15 cellular contexts compared by ENCODE assay signal in genomic region chr10:124695259-124695658, GRCh38. TPM values are rescaled to one million over a fixed set of nuclear protein-coding genes. Genes with fewer than 3 reads are reported as not detected.
DNase-seq lines count a peak whose midpoint lies in the region; ATAC-seq and TF ChIP-seq lines count a peak whose summit lies in the region.
"Had no signal": no experiment of that assay in that cellular context is flagged by ENCODE, and none has a peak within 500 bp of the region (broad histone marks: within the 10 kb centered on the region; RNA-seq: fewer than 3 reads in every experiment).

No MANE protein-coding gene starts in this region.

- peaks cover 56 to 89% (median 87%) of the 10 kb centered on the region in 10 experiments for H3K4me1 ChIP-seq in BLaER1 treated with 17β-estradiol and CSF1 and Interleukin-3, amounts not matched to agents 10 nM and 100 nM
- peaks cover 79% of the 10 kb centered on the region for H3K4me1 ChIP-seq in CD8-positive, alpha-beta memory T cell (ENCODE audit: insufficient read depth, low read length)

- no peaks in the 10 kb centered on the region for H3K27me3 ChIP-seq in BLaER1 treated with 17β-estradiol and CSF1 and Interleukin-3, amounts not matched to agents 10 nM and 100 nM
- H3K27me3 ChIP-seq in CD8-positive, alpha-beta memory T cell (ENCODE audit: insufficient read depth, low read length, poor library complexity, severe bottlenecking), result no peaks in the 10 kb centered on the region
- H3K27me3 ChIP-seq: tibial artery had no signal

- no peaks in the 10 kb centered on the region for H3K9me3 Mint-ChIP-seq in CD8-positive, alpha-beta memory T cell
- no peaks in the 10 kb centered on the region for H3K9me3 Mint-ChIP-seq in activated T-helper 17 cell treated with anti-CD3 and anti-CD28 coated beads, Interleukin-2, amount 50 U/mL, for 72 hours
- H3K9me3 Mint-ChIP-seq in natural killer cell, result no peaks in the 10 kb centered on the region

- peak overlapping the region in 9 of 11 experiments; percentile 39 to 97 (median 90); a peak in 16 of 22 replicates for H3K4me2 ChIP-seq in BLaER1 treated with 17β-estradiol and CSF1 and Interleukin-3, amounts not matched to agents 10 nM and 100 nM

- H3K9me3 ChIP-seq in BLaER1 treated with 17β-estradiol and CSF1 and Interleukin-3, amounts not matched to agents 10 nM and 100 nM (replicated peaks in 1 of 11), result no peaks in the 10 kb centered on the region
- H3K9me3 ChIP-seq in CD8-positive, alpha-beta memory T cell (ENCODE audit: low read length), result no peaks in the 10 kb centered on the region
- H3K9me3 ChIP-seq: tibial artery had no signal

- no peak for ATAC-seq in activated T-helper 17 cell treated with anti-CD3 and anti-CD28 coated beads, Interleukin-2, amount 50 U/mL, for 72 hours (replicated peaks)
- ATAC-seq in natural killer cell, result no peak
- no peak for ATAC-seq in HG03135 (IDR thresholded peaks at IDR 0.05; ENCODE audit: unreplicated experiment)
- no peak for ATAC-seq in omental fat pad (ENCODE audit: low FRiP score)
- no peak for ATAC-seq in GM18909 (IDR thresholded peaks at IDR 0.05; ENCODE audit: poor library complexity, unreplicated experiment)

- H3K4me3 ChIP-seq in BLaER1 treated with 17β-estradiol and CSF1 and Interleukin-3, amounts not matched to agents 10 nM and 100 nM, result no peak overlapping the region
- no peak overlapping the region for H3K4me3 ChIP-seq in CD8-positive, alpha-beta memory T cell (ENCODE audit: low read length)
- H3K4me3 ChIP-seq: tibial artery had no signal

- TF ChIP-seq CTCF in natural killer cell (IDR thresholded peaks at IDR 0.05) (no peak), omental fat pad (IDR thresholded peaks at IDR 0.05) (no peak)

- H3K27ac Mint-ChIP-seq in CD8-positive, alpha-beta memory T cell, result peak overlapping the region; percentile 93 to 99 (median 98)
- H3K27ac Mint-ChIP-seq in activated T-helper 17 cell treated with anti-CD3 and anti-CD28 coated beads, Interleukin-2, amount 50 U/mL, for 72 hours, result peak overlapping the region; percentile 76
- peak overlapping the region; percentile 89 to 95 for H3K27ac Mint-ChIP-seq in natural killer cell

- H3K36me3 ChIP-seq in BLaER1 treated with 17β-estradiol and CSF1 and Interleukin-3, amounts not matched to agents 10 nM and 100 nM, result peaks cover 28 to 64% (median 36%) of the 10 kb centered on the region in 11 experiments
- H3K36me3 ChIP-seq in CD8-positive, alpha-beta memory T cell (ENCODE audit: insufficient read depth, low read length), result peaks cover 3% of the 10 kb centered on the region

- H3K4me1 Mint-ChIP-seq in CD8-positive, alpha-beta memory T cell, result peaks cover 78 to 95% (median 93%) of the 10 kb centered on the region in 3 donors
- H3K4me1 Mint-ChIP-seq in activated T-helper 17 cell treated with anti-CD3 and anti-CD28 coated beads, Interleukin-2, amount 50 U/mL, for 72 hours, result peaks cover 74% of the 10 kb centered on the region
- peaks cover 78 to 83% of the 10 kb centered on the region in 2 donors for H3K4me1 Mint-ChIP-seq in natural killer cell

- POLR2A ChIA-PET in CD8-positive, alpha-beta memory T cell (lab: Charles Lee), result interaction anchor here (2.2 kb wide), 1 partner anchor 23 kb away, joined by 34 read pairs; no protein-coding TSS in a partner anchor

- peaks cover 4 to 68% (median 18%) of the 10 kb centered on the region in 3 donors for H3K36me3 Mint-ChIP-seq in CD8-positive, alpha-beta memory T cell
- H3K36me3 Mint-ChIP-seq in activated T-helper 17 cell treated with anti-CD3 and anti-CD28 coated beads, Interleukin-2, amount 50 U/mL, for 72 hours (ENCODE audit: low read depth), result peaks cover 79% of the 10 kb centered on the region
- H3K36me3 Mint-ChIP-seq in natural killer cell, result peaks cover 7% of the 10 kb centered on the region

- intact Hi-C loops in natural killer cell (cut with micrococcal nuclease), result no loop called here

- H4K20me1 ChIP-seq in BLaER1 treated with 17β-estradiol and CSF1 and Interleukin-3, amounts not matched to agents 10 nM and 100 nM, result peaks cover 0 to 47% (median 30%) of the 10 kb centered on the region in 11 experiments; a peak in 10 of 22 replicates

- peak overlapping the region in 1 of 11 experiments; percentile 79; a peak in 1 of 22 replicates for H3K9ac ChIP-seq in BLaER1 treated with 17β-estradiol and CSF1 and Interleukin-3, amounts not matched to agents 10 nM and 100 nM

- CTCF ChIA-PET in CD8-positive, alpha-beta memory T cell (lab: Charles Lee), result interaction anchor here (2.9 to 15.2 kb wide), 3 partner anchors 10 to 47 kb away, joined by 19 to 312 read pairs (median 56); no protein-coding TSS in a partner anchor

- no peaks in the 10 kb centered on the region for H3K27me3 Mint-ChIP-seq in CD8-positive, alpha-beta memory T cell
- H3K27me3 Mint-ChIP-seq in activated T-helper 17 cell treated with anti-CD3 and anti-CD28 coated beads, Interleukin-2, amount 50 U/mL, for 72 hours, result no peaks in the 10 kb centered on the region
- no peaks in the 10 kb centered on the region for H3K27me3 Mint-ChIP-seq in natural killer cell (ENCODE audit: low read depth in 2 of 2)

- no peak for DNase-seq in CD8-positive, alpha-beta memory T cell
- no peak for DNase-seq in natural killer cell
- no peak for DNase-seq in omental fat pad (ENCODE audit: low spot score)
- DNase-seq in mucosa of gallbladder (ENCODE audit: low spot score), result no peak
- DNase-seq: activated CD4-positive, alpha-beta T cell treated with anti-CD3 and anti-CD28 coated beads, Interleukin-2, amount 50 U/mL, for 1 hour; activated naive CD4-positive, alpha-beta T cell treated with Interleukin-2 at 50 U/mL for 16 hours; NCI-H2081; NCI-H82; RPMI8226; tibial artery had no signal

- 0 out of 22 replicates have a peak overlapping the region, but pooled peaks of 1 of the 11 experiments have one; percentile 88 for H3K27ac ChIP-seq in BLaER1 treated with 17β-estradiol and CSF1 and Interleukin-3, amounts not matched to agents 10 nM and 100 nM
- peak overlapping the region; percentile 49 for H3K27ac ChIP-seq in CD8-positive, alpha-beta memory T cell (ENCODE audit: low read depth, low read length)
- H3K27ac ChIP-seq: C4-2B, tibial artery had no signal

- peak overlapping the region; percentile 40 to 87 (median 80) for H3K4me3 Mint-ChIP-seq in CD8-positive, alpha-beta memory T cell
- H3K4me3 Mint-ChIP-seq in activated T-helper 17 cell treated with anti-CD3 and anti-CD28 coated beads, Interleukin-2, amount 50 U/mL, for 72 hours, result peak overlapping the region; percentile 91
- peak overlapping the region; percentile 17 for H3K4me3 Mint-ChIP-seq in natural killer cell

RNA-seq across cellular contexts. Expression of gene FAM53B, which starts 48.9 kb away (rescaled TPM):
- 10 to 100 TPM; 28.8 to 29.2 TPM for total RNA-seq in CD8-positive, alpha-beta memory T cell
- polyA plus RNA-seq in CD8-positive, alpha-beta memory T cell, result 41.6 TPM
- 10 to 100 TPM; 21.7 to 36.8 TPM for total RNA-seq in activated T-helper 17 cell treated with anti-CD3 and anti-CD28 coated beads, Interleukin-2, amount 50 U/mL, for 72 hours
- total RNA-seq in natural killer cell (100 to 1,000 TPM in 2 of 3 donors, 10 to 100 TPM in 1; 77.4 to 172 (median 121) TPM), omental fat pad (10 to 100 TPM; 21.9 to 42.6 (median 32.2) TPM), mucosa of gallbladder (27.1 TPM)

Comparison
In these comparisons a context has a peak if more than half of its experiments do, and no peak if none do; other contexts are left out.
1. H3K4me3 Mint-ChIP-seq: peak in every context shown above with its lines; median percentile 91 in activated T-helper 17 cell treated with anti-CD3 and anti-CD28 coated beads, Interleukin-2, amount 50 U/mL, for 72 hours; 80 in CD8-positive, alpha-beta memory T cell; 17 in natural killer cell.